In genomic region chr18:31652875-31653274, GRCh38 we compare ENCODE assay signal across 25 cellular contexts.
"Had no signal": no experiment of that assay in that cellular context is flagged by ENCODE, and none has a peak within 500 bp of the region (broad histone marks: within the 10 kb centered on the region; RNA-seq: fewer than 3 reads in every experiment).

No MANE protein-coding gene starts in this region.

- DNase-seq: activated CD4-positive, alpha-beta memory T cell treated with anti-CD3 and anti-CD28 coated beads for 36 hours; activated CD4-positive, alpha-beta T cell treated with anti-CD3 and anti-CD28 coated beads for 48 hours; activated naive CD4-positive, alpha-beta T cell treated with anti-CD3 and anti-CD28 coated beads for 36 hours; activated naive CD8-positive, alpha-beta T cell treated with anti-CD3 and anti-CD28 coated beads, Interleukin-2, amount 50 U/mL, for 24 hours; activated T-cell treated with anti-CD3 and anti-CD28 coated beads, Interleukin-2, amount 50 U/mL, for 48 hours; effector memory CD4-positive, alpha-beta T cell; gastrocnemius medialis; head of caudate nucleus; hypothalamus; left ventricle myocardium superior; mammary epithelial cell; naive thymus-derived CD8-positive, alpha-beta T cell; pancreas; right cardiac atrium; stimulated activated CD4-positive, alpha-beta T cell treated with anti-CD3 and anti-CD28 coated beads, Interleukin-12 subunit alpha, Interleukin-12 subunit beta, amount 100 ng/mL, for 4 hours; stimulated activated CD4-positive, alpha-beta T cell treated with anti-CD3 and anti-CD28 coated beads, Interleukin-4, amount 100 ng/mL, for 4 hours; transverse colon; uterus had no signal

- H3K27me3 Mint-ChIP-seq: brain had no signal

- H3K9me3 ChIP-seq: esophagus muscularis mucosa, gastrocnemius medialis, neutrophil, pancreas, transverse colon, uterus had no signal

- ATAC-seq: activated naive CD8-positive, alpha-beta T cell treated with anti-CD3 and anti-CD28 coated beads, Interleukin-2, amount 50 U/mL, for 24 hours; gastrocnemius medialis; left ventricle myocardium superior; naive thymus-derived CD8-positive, alpha-beta T cell; pancreas; right cardiac atrium had no signal

- H3K4me3 ChIP-seq: esophagus muscularis mucosa, gastrocnemius medialis, pancreas, transverse colon, uterus had no signal

- H3K4me1 ChIP-seq: gastrocnemius medialis, pancreas, uterus had no signal

- H3K4me3 Mint-ChIP-seq: activated CD4-positive, alpha-beta memory T cell treated with anti-CD3 and anti-CD28 coated beads for 36 hours; activated naive CD4-positive, alpha-beta T cell treated with anti-CD3 and anti-CD28 coated beads for 36 hours; activated naive CD8-positive, alpha-beta T cell treated with anti-CD3 and anti-CD28 coated beads, Interleukin-2, amount 50 U/mL, for 24 hours; brain; mesothelial cell of epicardium; naive thymus-derived CD8-positive, alpha-beta T cell; T-helper 1 cell treated with Interleukin-12 subunit alpha and Interleukin-12 subunit beta and Interleukin-4 antibody, amounts not matched to agents 30 μg/mL and 1 μg/mL, for 36 hours had no signal

- FAIRE-seq: colon, islet of Langerhans, pancreas had no signal

- H3K27me3 ChIP-seq: esophagus muscularis mucosa, gastrocnemius medialis, neutrophil, pancreas, transverse colon, uterus had no signal

- H3K36me3 Mint-ChIP-seq: activated CD4-positive, alpha-beta memory T cell treated with anti-CD3 and anti-CD28 coated beads for 36 hours; naive thymus-derived CD8-positive, alpha-beta T cell had no signal

- H3K27ac Mint-ChIP-seq: activated CD4-positive, alpha-beta memory T cell treated with anti-CD3 and anti-CD28 coated beads for 36 hours; activated naive CD4-positive, alpha-beta T cell treated with anti-CD3 and anti-CD28 coated beads for 36 hours; activated naive CD8-positive, alpha-beta T cell treated with anti-CD3 and anti-CD28 coated beads, Interleukin-2, amount 50 U/mL, for 24 hours; brain; mesothelial cell of epicardium; T-helper 1 cell treated with Interleukin-12 subunit alpha and Interleukin-12 subunit beta and Interleukin-4 antibody, amounts not matched to agents 30 μg/mL and 1 μg/mL, for 36 hours had no signal

- H3K36me3 ChIP-seq: esophagus muscularis mucosa, gastrocnemius medialis, neutrophil, pancreas, transverse colon, uterus had no signal

- H3K9me3 Mint-ChIP-seq: activated CD4-positive, alpha-beta memory T cell treated with anti-CD3 and anti-CD28 coated beads for 36 hours; activated naive CD4-positive, alpha-beta T cell treated with anti-CD3 and anti-CD28 coated beads for 36 hours; activated naive CD8-positive, alpha-beta T cell treated with anti-CD3 and anti-CD28 coated beads, Interleukin-2, amount 50 U/mL, for 24 hours; brain; mesothelial cell of epicardium; naive thymus-derived CD8-positive, alpha-beta T cell; T-helper 1 cell treated with Interleukin-12 subunit alpha and Interleukin-12 subunit beta and Interleukin-4 antibody, amounts not matched to agents 30 μg/mL and 1 μg/mL, for 36 hours had no signal

- H3K27ac ChIP-seq: esophagus muscularis mucosa, gastrocnemius medialis, neutrophil, pancreas, transverse colon, uterus had no signal
